Comparison of ENCODE assay signal across 23 cellular contexts in genomic region chr6:130683761-130684517, GRCh38.
DNase-seq lines count a peak whose midpoint lies in the region; ATAC-seq, FAIRE-seq and TF ChIP-seq lines count a peak whose summit lies in the region.
"Had no signal": no experiment of that assay in that cellular context is flagged by ENCODE, and none has a peak within 500 bp of the region (broad histone marks: within the 10 kb centered on the region; RNA-seq: fewer than 3 reads in every experiment).

No MANE protein-coding gene starts in this region.

- H3K9me3 Mint-ChIP-seq in H9 = no peaks in the 10 kb centered on the region; a peak in 1 of 5 replicates

- H3K79me2 ChIP-seq in H9 (ENCODE audit: insufficient read depth, low read length) = no peaks in the 10 kb centered on the region
- H3K79me2 ChIP-seq in smooth muscle cell (ENCODE audit: low read depth) = no peaks in the 10 kb centered on the region

- no peaks in the 10 kb centered on the region for H3K23me2 ChIP-seq in H9 (ENCODE audit: insufficient read length, low read depth, low read length, poor library complexity, severe bottlenecking)

- H3K18ac ChIP-seq in H9 (ENCODE audit: insufficient read length, low read depth, low read length) (no peak overlapping the region), mesenchymal stem cell (ENCODE audit: low read depth in 1 of 2, low read length in 2 of 2) (no peak overlapping the region)

- H3K79me1 ChIP-seq in H9 (ENCODE audit: insufficient read depth, low read depth, low read length, poor library complexity, severe bottlenecking) = no peaks in the 10 kb centered on the region
- no peaks in the 10 kb centered on the region for H3K79me1 ChIP-seq in mesenchymal stem cell (replicated peaks; ENCODE audit: low read length, poor library complexity, severe bottlenecking)

- DNase-seq in H9 (no peak), OCI-M1 (lab: John Stamatoyannopoulos, UW) (peak; percentile 12), mesenchymal stem cell (no peak), smooth muscle cell (lab: John Stamatoyannopoulos, UW; ENCODE audit: unreplicated experiment) (no peak), kidney (no peak)
- DNase-seq: CD4-positive, CD25-positive, alpha-beta regulatory T cell; DMS153; NCI-H1048; NCI-H1436; NCI-H187; NCI-H2081 treated with DMSO at 0.1 percent for 48 hours; NCI-H2171; NCI-H226; NCI-H510A; NCI-H69; SHP77 had no signal

- no peak overlapping the region for H3K14ac ChIP-seq in H9 (ENCODE audit: insufficient read depth, low read length)
- no peak overlapping the region for H3K14ac ChIP-seq in mesenchymal stem cell (ENCODE audit: low read length in 2 of 2)

- H3K4me2 ChIP-seq in H9 (ENCODE audit: insufficient read depth, insufficient read length, low read length) (no peak overlapping the region), mesenchymal stem cell (ENCODE audit: low read length, poor library complexity, severe bottlenecking) (no peak overlapping the region), smooth muscle cell (no peak overlapping the region)
- H3K4me2 ChIP-seq: BLaER1 had no signal

- H3K4me1 Mint-ChIP-seq in H9 = peaks cover 0 to 5% of the 10 kb centered on the region in 2 experiments; a peak in 2 of 4 replicates
- H3K4me1 Mint-ChIP-seq: CD4-positive, CD25-positive, alpha-beta regulatory T cell had no signal

- no peak for TF ChIP-seq CTCF in H9 (conservative IDR thresholded peaks at IDR 0.05)
- no peak for TF ChIP-seq CTCF in smooth muscle cell (IDR thresholded peaks at IDR 0.05; ENCODE audit: borderline replicate concordance, insufficient read depth, poor library complexity, severe bottlenecking)
- TF ChIP-seq CTCF in kidney (IDR thresholded peaks at IDR 0.05; ENCODE audit: borderline replicate concordance, extremely low read depth, insufficient read depth) = no peak

- H2AK5ac ChIP-seq in H9 (ENCODE audit: insufficient read length, low read length) (no peak overlapping the region), mesenchymal stem cell (ENCODE audit: low read length, severe bottlenecking) (no peak overlapping the region)

- H2BK120ac ChIP-seq in H9 (ENCODE audit: low read depth, low read length, poor library complexity, severe bottlenecking) (no peak overlapping the region), mesenchymal stem cell (ENCODE audit: low read depth, low read length) (no peak overlapping the region)

- no peak overlapping the region for H4K8ac ChIP-seq in H9 (replicated peaks; ENCODE audit: insufficient read length, low read depth, low read length)
- peak overlapping the region; percentile 12 for H4K8ac ChIP-seq in mesenchymal stem cell (ENCODE audit: low read length)

- no peak overlapping the region for H2BK5ac ChIP-seq in H9 (ENCODE audit: insufficient read length, low read length)
- no peak overlapping the region for H2BK5ac ChIP-seq in mesenchymal stem cell (ENCODE audit: low read depth, low read length, poor library complexity, severe bottlenecking)

- H3K4me3 Mint-ChIP-seq in H9 = no peak overlapping the region
- H3K4me3 Mint-ChIP-seq: CD4-positive, CD25-positive, alpha-beta regulatory T cell had no signal

- no peak overlapping the region for H2AFZ ChIP-seq in H9 (ENCODE audit: low read length)
- no peak overlapping the region for H2AFZ ChIP-seq in mesenchymal stem cell (ENCODE audit: low read depth, low read length)
- H2AFZ ChIP-seq in smooth muscle cell (ENCODE audit: low read depth) = peak overlapping the region; percentile 45

- H4K5ac ChIP-seq in H9 (ENCODE audit: insufficient read length, low read depth, low read length) = no peak overlapping the region

- H3T11ph ChIP-seq in H9 (ENCODE audit: low read length) = no peak overlapping the region

- no peak overlapping the region for H3K9ac ChIP-seq in H9 (ENCODE audit: extremely low read depth, insufficient read length, low read length)
- H3K9ac ChIP-seq in mesenchymal stem cell (ENCODE audit: low read length) = no peak overlapping the region
- H3K9ac ChIP-seq in smooth muscle cell (ENCODE audit: low read depth) = no peak overlapping the region
- H3K9ac ChIP-seq in kidney (ENCODE audit: low read length in 2 of 2) = no peak overlapping the region
- H3K9ac ChIP-seq: BLaER1 had no signal

- H3K36me3 Mint-ChIP-seq in H9 (ENCODE audit: insufficient read depth in 1 of 3, low read depth in 3 of 3) = no peaks in the 10 kb centered on the region
- H3K36me3 Mint-ChIP-seq: CD4-positive, CD25-positive, alpha-beta regulatory T cell had no signal

- intact Hi-C loops in kidney (cut with DNase I) = no loop called here

- H3K56ac ChIP-seq in H9 (ENCODE audit: insufficient read length, low read depth, low read length) = no peak overlapping the region

- no peak for FAIRE-seq in kidney (lab: Jason Lieb, UNC)
- FAIRE-seq: A204.1, GM18507 had no signal

- H3K27me3 ChIP-seq in H9 (ENCODE audit: insufficient read depth, low read length) (no peaks in the 10 kb centered on the region), mesenchymal stem cell (ENCODE audit: control insufficient read depth in 1 of 2, insufficient read depth in 1 of 2, low read length in 2 of 2) (no peaks in the 10 kb centered on the region), smooth muscle cell (ENCODE audit: low read depth) (no peaks in the 10 kb centered on the region)
- H3K27me3 ChIP-seq: BLaER1 had no signal

- H3K27ac Mint-ChIP-seq in H9 = peak overlapping the region in 1 of 3 experiments; percentile 42; a peak in 1 of 7 replicates
- H3K27ac Mint-ChIP-seq: CD4-positive, CD25-positive, alpha-beta regulatory T cell had no signal

- H4K91ac ChIP-seq in H9 (ENCODE audit: insufficient read length, low read depth, low read length) (no peak overlapping the region), mesenchymal stem cell (ENCODE audit: low read length) (peak overlapping the region; percentile 65)

- H3K9me3 ChIP-seq in H9 (ENCODE audit: control insufficient read depth, low read depth, low read length) = no peaks in the 10 kb centered on the region
- H3K9me3 ChIP-seq in mesenchymal stem cell (ENCODE audit: control insufficient read depth, low read length) = no peaks in the 10 kb centered on the region
- H3K9me3 ChIP-seq in smooth muscle cell (replicated peaks; ENCODE audit: low read depth) = no peaks in the 10 kb centered on the region
- H3K9me3 ChIP-seq in kidney (ENCODE audit: control insufficient read depth in 1 of 2, low read length in 2 of 2) = no peaks in the 10 kb centered on the region
- H3K9me3 ChIP-seq: BLaER1 had no signal

- ATAC-seq in HG03280 (IDR thresholded peaks at IDR 0.05; ENCODE audit: unreplicated experiment) (no peak), GM21447 (IDR thresholded peaks at IDR 0.05; ENCODE audit: unreplicated experiment) (no peak)
- ATAC-seq: Panc1 had no signal

- H3K36me3 ChIP-seq in mesenchymal stem cell (ENCODE audit: control insufficient read depth in 1 of 2, insufficient read depth in 2 of 2, low read depth in 1 of 2, low read length in 2 of 2) (no peaks in the 10 kb centered on the region), smooth muscle cell (ENCODE audit: low read depth) (no peaks in the 10 kb centered on the region), kidney (ENCODE audit: control insufficient read depth in 1 of 2, insufficient read depth in 2 of 2, low read length in 2 of 2) (no peaks in the 10 kb centered on the region)
- H3K36me3 ChIP-seq: BLaER1 had no signal

- no peaks in the 10 kb centered on the region; the same call in 1 of the 2 replicates for H3K27me3 Mint-ChIP-seq in H9 (ENCODE audit: low read depth)

- peak overlapping the region; percentile 23 for H3K23ac ChIP-seq in H9 (ENCODE audit: insufficient read length, low read depth, low read length)
- H3K23ac ChIP-seq in mesenchymal stem cell (ENCODE audit: low read length in 2 of 2) = no peak overlapping the region

- H3K27ac ChIP-seq in H9 (ENCODE audit: insufficient read length, low read depth, low read length) (no peak overlapping the region), mesenchymal stem cell (ENCODE audit: low read length, poor library complexity, severe bottlenecking) (no peak overlapping the region), smooth muscle cell (ENCODE audit: low read depth) (no peak overlapping the region), kidney (ENCODE audit: low read depth in 2 of 2, low read length in 2 of 2) (no peak overlapping the region)
- H3K27ac ChIP-seq: BLaER1, RWPE1 had no signal

- no peaks in the 10 kb centered on the region for H4K20me1 ChIP-seq in H9 (ENCODE audit: control insufficient read depth, insufficient read depth, insufficient read length)
- no peaks in the 10 kb centered on the region for H4K20me1 ChIP-seq in smooth muscle cell (ENCODE audit: low read depth)
- H4K20me1 ChIP-seq: BLaER1 had no signal

- H3K4me3 ChIP-seq in mesenchymal stem cell (ENCODE audit: insufficient read depth in 1 of 2, low read depth in 1 of 2, low read length in 2 of 2) (no peak overlapping the region), smooth muscle cell (no peak overlapping the region), kidney (ENCODE audit: low read length in 2 of 2) (no peak overlapping the region)
- H3K4me3 ChIP-seq: BLaER1 had no signal

- H2BK12ac ChIP-seq in H9 (ENCODE audit: insufficient read length, low read depth, low read length) (no peak overlapping the region), mesenchymal stem cell (ENCODE audit: low read length in 2 of 2) (no peak overlapping the region)

- H3K4ac ChIP-seq in H9 (ENCODE audit: low read depth, low read length) = no peak overlapping the region
- H3K4ac ChIP-seq in mesenchymal stem cell (ENCODE audit: low read depth in 1 of 2, low read length in 2 of 2) = no peak overlapping the region

- H2BK15ac ChIP-seq in H9 (ENCODE audit: low read depth, low read length) (no peak overlapping the region), mesenchymal stem cell (ENCODE audit: low read depth, poor library complexity, severe bottlenecking) (no peak overlapping the region)

- WGBS in H9 (ENCODE audit: extremely low coverage, insufficient read length, low lambda C conversion rate) = no CpG with 5 or more reads among the region's 7 CpGs
- WGBS in mesenchymal stem cell = 95% methylated on average over 7 of the region's 7 CpGs
- WGBS in smooth muscle cell (ENCODE audit: low lambda C conversion rate) = 92% methylated on average over 7 of the region's 7 CpGs

- H3K4me1 ChIP-seq in H9 (ENCODE audit: insufficient read depth, low read length) (no peaks in the 10 kb centered on the region), mesenchymal stem cell (ENCODE audit: control insufficient read depth, insufficient read depth, low read depth, low read length) (no peaks in the 10 kb centered on the region), smooth muscle cell (ENCODE audit: low read depth) (peaks cover 10% of the 10 kb centered on the region), kidney (ENCODE audit: control insufficient read depth in 1 of 2, insufficient read depth in 1 of 2, low read depth in 1 of 2, low read length in 2 of 2) (no peaks in the 10 kb centered on the region)
- H3K4me1 ChIP-seq: BLaER1 had no signal

- H3F3A ChIP-seq in smooth muscle cell (ENCODE audit: low read depth) = no peaks in the 10 kb centered on the region

- H2BK20ac ChIP-seq in H9 (ENCODE audit: low read depth, low read length, poor library complexity, severe bottlenecking) = no peak overlapping the region
